In the genomic region with DNA sequence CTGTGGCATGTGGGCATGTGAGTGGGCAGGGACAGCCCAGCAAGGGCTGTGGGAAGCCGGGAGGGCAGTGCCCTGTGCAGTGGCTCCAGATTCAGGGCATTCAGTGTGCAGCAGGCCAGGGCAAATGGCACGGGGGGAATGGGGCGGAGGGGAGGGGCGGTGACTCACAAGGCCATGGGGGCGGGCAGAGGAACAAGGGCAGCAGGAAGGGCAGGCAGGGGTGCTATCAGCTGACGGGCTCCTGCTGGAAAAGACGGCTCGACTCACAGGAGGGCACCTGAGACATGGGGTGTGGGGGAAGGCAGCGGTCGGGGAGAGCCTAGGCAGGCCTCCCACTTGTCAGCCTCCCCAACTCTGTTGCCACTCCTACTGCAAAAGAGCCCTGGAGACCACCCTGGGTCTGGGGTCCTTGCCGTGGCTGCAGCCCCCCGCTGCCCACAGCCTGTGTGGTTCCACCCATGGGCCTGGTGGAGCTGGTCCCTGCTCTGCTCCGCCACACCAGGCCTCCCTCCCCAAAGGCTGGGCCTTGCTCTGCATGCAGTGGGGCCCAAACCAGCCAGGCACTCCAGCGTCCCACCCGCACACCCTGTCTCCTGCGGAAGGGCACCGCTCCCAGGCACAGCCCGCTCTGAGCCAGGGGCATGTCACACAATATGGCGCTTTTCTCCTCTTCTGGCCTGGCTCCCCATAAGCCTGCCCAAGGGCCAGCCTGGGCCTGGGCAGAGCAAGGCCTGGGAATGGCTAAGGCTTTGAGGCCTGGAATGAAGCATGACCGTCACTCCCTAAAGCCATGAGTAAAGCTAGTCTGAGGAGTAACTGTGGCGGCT, we compare ENCODE assay signal across 13 cellular contexts. TPM values are rescaled to one million over a fixed set of nuclear protein-coding genes. Genes with fewer than 3 reads are reported as not detected.
DNase-seq lines count a peak whose midpoint lies in the region; ATAC-seq, FAIRE-seq and TF ChIP-seq lines count a peak whose summit lies in the region.
"Had no signal": no experiment of that assay in that cellular context is flagged by ENCODE, and none has a peak within 500 bp of the region (broad histone marks: within the 10 kb centered on the region; RNA-seq: fewer than 3 reads in every experiment).

No MANE protein-coding gene starts in this region.

- no peak overlapping the region for H3K4me3 Mint-ChIP-seq in endothelial cell (ENCODE audit: unreplicated experiment)
- H3K4me3 Mint-ChIP-seq: activated naive CD8-positive, alpha-beta T cell treated with anti-CD3 and anti-CD28 coated beads, Interleukin-2, amount 10 ng/mL, durations not matched to agents 7 days and 5 days; type B pancreatic cell had no signal

- H3K27me3 ChIP-seq in A673 (replicated peaks; ENCODE audit: insufficient read depth, low read depth, low read length, poor library complexity) (no peaks in the 10 kb centered on the region), Panc1 (ENCODE audit: control insufficient read depth, insufficient read depth, low read length) (no peaks in the 10 kb centered on the region), neuronal stem cell (ENCODE audit: control insufficient read depth in 3 of 3, insufficient read depth in 3 of 3, low read depth in 1 of 3, low read length in 3 of 3) (no peaks in the 10 kb centered on the region), small intestine (ENCODE audit: control insufficient read depth in 2 of 2, insufficient read depth in 2 of 2, low read length in 2 of 2) (no peaks in the 10 kb centered on the region)
- H3K27me3 ChIP-seq: Peyer's patch had no signal

- no peak overlapping the region for H2BK120ac ChIP-seq in neuronal stem cell (ENCODE audit: low read depth, low read length)

- no peak overlapping the region for H4K91ac ChIP-seq in neuronal stem cell (ENCODE audit: low read depth, low read length, poor library complexity)

- H3K79me1 ChIP-seq in neuronal stem cell (ENCODE audit: low read depth, low read length): peaks cover 37% of the 10 kb centered on the region

- no peak overlapping the region for H3K27ac Mint-ChIP-seq in endothelial cell (ENCODE audit: unreplicated experiment)
- H3K27ac Mint-ChIP-seq: activated naive CD8-positive, alpha-beta T cell treated with anti-CD3 and anti-CD28 coated beads, Interleukin-2, amount 10 ng/mL, durations not matched to agents 7 days and 5 days; type B pancreatic cell had no signal

- in situ Hi-C loops in Panc1 (cut with HindIII; ENCODE audit: low pct_unique_long_range_greater_than_20kb, low sequenced_read_pairs): no loop called here

- no peaks in the 10 kb centered on the region for H3K36me3 Mint-ChIP-seq in endothelial cell (ENCODE audit: low read depth, unreplicated experiment)
- H3K36me3 Mint-ChIP-seq: activated naive CD8-positive, alpha-beta T cell treated with anti-CD3 and anti-CD28 coated beads, Interleukin-2, amount 10 ng/mL, durations not matched to agents 7 days and 5 days had no signal

- no peak overlapping the region for H2AFZ ChIP-seq in neuronal stem cell (ENCODE audit: low read length)

- POLR2A ChIA-PET in A673 (lab: Charles Lee; ENCODE audit: low non-redundant PET): no interaction called here
- POLR2A ChIA-PET in Panc1 (lab: Charles Lee): interaction anchor here (0.6 kb wide), 1 partner anchor 70 kb away, joined by 4 read pairs; no protein-coding TSS in a partner anchor

- peaks cover 32% of the 10 kb centered on the region for H3K4me1 ChIP-seq in A673 (ENCODE audit: insufficient read depth, low read length, poor library complexity, severe bottlenecking)
- no peaks in the 10 kb centered on the region for H3K4me1 ChIP-seq in Panc1 (ENCODE audit: control insufficient read depth, insufficient read depth, low read length)
- peaks cover 0 to 19% of the 10 kb centered on the region in 2 donors for H3K4me1 ChIP-seq in neuronal stem cell (ENCODE audit: control insufficient read depth in 2 of 2, insufficient read depth in 1 of 2, low read depth in 1 of 2, low read length in 2 of 2)
- H3K4me1 ChIP-seq in small intestine (ENCODE audit: control insufficient read depth in 2 of 2, insufficient read depth in 1 of 2, low read depth in 1 of 2, low read length in 1 of 2): no peaks in the 10 kb centered on the region

- H3K9me3 Mint-ChIP-seq in endothelial cell (ENCODE audit: unreplicated experiment): no peaks in the 10 kb centered on the region
- H3K9me3 Mint-ChIP-seq: activated naive CD8-positive, alpha-beta T cell treated with anti-CD3 and anti-CD28 coated beads, Interleukin-2, amount 10 ng/mL, durations not matched to agents 7 days and 5 days; type B pancreatic cell had no signal

- H3K23ac ChIP-seq in neuronal stem cell (ENCODE audit: low read depth, low read length, poor library complexity): peak overlapping the region; percentile 78

- H2BK12ac ChIP-seq in neuronal stem cell (ENCODE audit: low read length): no peak overlapping the region

- H2BK15ac ChIP-seq in neuronal stem cell (ENCODE audit: low read length): no peak overlapping the region

- H3K36me3 ChIP-seq in A673 (ENCODE audit: insufficient read depth, low read length, poor library complexity, severe bottlenecking) (no peaks in the 10 kb centered on the region), Panc1 (ENCODE audit: control insufficient read depth, insufficient read depth, low read length) (no peaks in the 10 kb centered on the region), neuronal stem cell (replicated peaks in 1 of 2; ENCODE audit: control insufficient read depth in 2 of 2, insufficient read depth in 2 of 2, low read length in 2 of 2) (peaks cover 2 to 50% of the 10 kb centered on the region in 2 donors), small intestine (ENCODE audit: control insufficient read depth in 2 of 2, insufficient read depth in 2 of 2, low read length in 2 of 2) (no peaks in the 10 kb centered on the region)
- H3K36me3 ChIP-seq: Peyer's patch had no signal

- H3K4me1 Mint-ChIP-seq in endothelial cell (ENCODE audit: unreplicated experiment): peaks cover 13% of the 10 kb centered on the region
- H3K4me1 Mint-ChIP-seq: activated naive CD8-positive, alpha-beta T cell treated with anti-CD3 and anti-CD28 coated beads, Interleukin-2, amount 10 ng/mL, durations not matched to agents 7 days and 5 days had no signal

- no CpG with 5 or more reads among the region's 21 CpGs for WGBS in neuronal stem cell (ENCODE audit: extremely low coverage in 2 of 2, insufficient read length in 2 of 2, insufficient replicate concordance in 1 of 2), 2 donors
- 86 to 92% (median 88%) methylated on average over 17 to 21 of the region's 21 CpGs for WGBS in small intestine, 3 donors

- peak overlapping the region; percentile 71 for H3K27ac ChIP-seq in A673 (ENCODE audit: low read depth, low read length, poor library complexity, severe bottlenecking)
- H3K27ac ChIP-seq in Panc1 (ENCODE audit: low read length): no peak overlapping the region
- H3K27ac ChIP-seq in neuronal stem cell (replicated peaks; ENCODE audit: low read length): no peak overlapping the region
- no peak overlapping the region for H3K27ac ChIP-seq in small intestine (ENCODE audit: low read depth in 1 of 2, low read length in 1 of 2)

- H3K18ac ChIP-seq in neuronal stem cell (ENCODE audit: low read length): peak overlapping the region; percentile 89

- peak overlapping the region; percentile 39 for H2BK5ac ChIP-seq in neuronal stem cell (ENCODE audit: low read length)

- H3K4ac ChIP-seq in neuronal stem cell (ENCODE audit: low read length): peak overlapping the region; percentile 37

- TF ChIP-seq CTCF in A673 (conservative IDR thresholded peaks at IDR 0.05; ENCODE audit: low read depth, low read length) (no peak), Panc1 (IDR thresholded peaks at IDR 0.05) (no peak), endothelial cell (IDR thresholded peaks at IDR 0.05; ENCODE audit: unreplicated experiment) (no peak)

- ATAC-seq in Panc1: peak; percentile 48; the same call in 1 of the 2 replicates
- no peak for ATAC-seq in HG02870 (IDR thresholded peaks at IDR 0.05; ENCODE audit: unreplicated experiment)

- H3K9ac ChIP-seq in neuronal stem cell (ENCODE audit: low read depth, low read length, poor library complexity): peak overlapping the region; percentile 60

- intact Hi-C loops in A673 (cut with micrococcal nuclease; ENCODE audit: unreplicated experiment) (no loop called here), Panc1 (cut with micrococcal nuclease; ENCODE audit: unreplicated experiment) (no loop called here)

- CTCF ChIA-PET in A673 (lab: Charles Lee): no interaction called here
- CTCF ChIA-PET in Panc1 (lab: Charles Lee): no interaction called here

- no TSS peak for BruUV-seq in A673 (replicated peaks; lab: Mats Ljungman, UMichigan)
- no TSS peak for BruUV-seq in Panc1 (replicated peaks; lab: Mats Ljungman, UMichigan)

- H2AK5ac ChIP-seq in neuronal stem cell (ENCODE audit: low read depth, low read length): peak overlapping the region; percentile 63

- H4K8ac ChIP-seq in neuronal stem cell (ENCODE audit: low read depth, low read length): no peak overlapping the region

- H3K4me3 ChIP-seq in A673 (ENCODE audit: low read depth, low read length, poor library complexity, severe bottlenecking): no peak overlapping the region
- no peak overlapping the region for H3K4me3 ChIP-seq in Panc1 (ENCODE audit: low read depth in 2 of 2, low read length in 2 of 2)
- peak overlapping the region in 1 of 2 donors; percentile 29 for H3K4me3 ChIP-seq in neuronal stem cell (ENCODE audit: low read length in 2 of 2)
- H3K4me3 ChIP-seq in small intestine (ENCODE audit: low read depth in 1 of 2, low read length in 2 of 2): no peak overlapping the region
- H3K4me3 ChIP-seq: Peyer's patch had no signal

- H3K4me2 ChIP-seq in neuronal stem cell (ENCODE audit: insufficient read depth, low read length, poor library complexity, severe bottlenecking): no peak overlapping the region

- no peak for FAIRE-seq in small intestine (lab: Jason Lieb, UNC)

- H3K9me3 ChIP-seq in A673 (ENCODE audit: low read depth, low read length, poor library complexity, severe bottlenecking) (peaks cover 3% of the 10 kb centered on the region), Panc1 (ENCODE audit: control insufficient read depth, insufficient read depth, low read depth, low read length) (no peaks in the 10 kb centered on the region), neuronal stem cell (replicated peaks in 1 of 2; ENCODE audit: control insufficient read depth in 2 of 2, insufficient read depth in 1 of 2, low read depth in 1 of 2, low read length in 2 of 2) (peaks cover 0 to 3% of the 10 kb centered on the region in 2 donors), small intestine (ENCODE audit: control insufficient read depth, low read depth) (no peaks in the 10 kb centered on the region)
- H3K9me3 ChIP-seq: Peyer's patch had no signal

- H3K27me3 Mint-ChIP-seq in endothelial cell (ENCODE audit: unreplicated experiment): peaks cover 8% of the 10 kb centered on the region
- H3K27me3 Mint-ChIP-seq: activated naive CD8-positive, alpha-beta T cell treated with anti-CD3 and anti-CD28 coated beads, Interleukin-2, amount 10 ng/mL, durations not matched to agents 7 days and 5 days; type B pancreatic cell had no signal

- DNase-seq in A673 (ENCODE audit: low spot score) (peak; percentile 67), Panc1 (ENCODE audit: low read depth, low spot score) (no peak), glomerular visceral epithelial cell (ENCODE audit: extremely low spot score) (peak; percentile 16), neuronal stem cell (ENCODE audit: low spot score) (no peak), HCEC 1CT (no peak), small intestine (no peak), endothelial cell (ENCODE audit: low spot score) (no peak)
- DNase-seq: activated naive CD8-positive, alpha-beta T cell treated with anti-CD3 and anti-CD28 coated beads, Interleukin-2, amount 10 ng/mL, durations not matched to agents 7 days and 5 days; DND-41; NCI-H2227 treated with DMSO at 0.1 percent for 48 hours; Peyer's patch had no signal

- peak overlapping the region; percentile 71 for H3K14ac ChIP-seq in neuronal stem cell (ENCODE audit: low read length)

RNA-seq across cellular contexts. Expression of a gene that starts 25.9 kb away (rescaled TPM):
- total RNA-seq in A673 (2021) (56.7 and 63.3 TPM in 2 replicates), Panc1 (2021; ENCODE audit: unreplicated experiment) (22.0 TPM), endothelial cell (ENCODE audit: unreplicated experiment) (23.3 TPM)
- 22.0 TPM for polyA plus RNA-seq in Panc1 (2012; ENCODE audit: insufficient read length)
- 32.8 TPM for polyA plus RNA-seq in neuronal stem cell (2013, experiment 1 of 2)
- 32.8 TPM for polyA plus RNA-seq in neuronal stem cell (2013, experiment 2 of 2)
- 10 to 100 TPM in 1 of 3 donors, 1 to 10 TPM in 2; 4.0 to 20.7 (median 6.5) TPM for polyA plus RNA-seq in small intestine

Comparison
In these comparisons a context has a peak if more than half of its experiments do, and no peak if none do; other contexts are left out.
1. DNase-seq: peak in A673 (single experiment) and glomerular visceral epithelial cell (single experiment); none in Panc1 (single experiment), neuronal stem cell (single experiment), HCEC 1CT (single experiment), small intestine (single experiment) and endothelial cell (single experiment).